14 cellular contexts compared by ENCODE assay signal in the genomic region with DNA sequence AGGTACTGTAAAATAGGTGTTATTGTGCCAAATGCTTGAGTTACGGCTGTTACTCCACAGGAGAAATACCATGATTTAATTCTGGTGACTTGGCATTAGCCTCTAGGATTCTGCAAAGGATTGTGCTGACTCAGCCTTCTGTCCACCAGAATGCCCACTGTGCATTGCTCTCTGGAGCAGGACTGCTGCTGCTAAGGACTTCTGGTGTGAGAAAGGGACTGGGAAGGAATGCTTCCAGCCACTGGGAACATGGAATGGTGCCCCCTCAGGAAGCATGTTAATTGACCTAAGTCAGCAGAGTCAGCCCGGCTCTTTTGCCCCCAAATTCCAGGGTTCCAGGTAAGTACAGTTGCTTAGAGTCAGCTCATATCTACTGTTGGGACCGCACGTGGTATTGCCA. TPM values are rescaled to one million over a fixed set of nuclear protein-coding genes. Genes with fewer than 3 reads are reported as not detected.
DNase-seq lines count a peak whose midpoint lies in the region; ATAC-seq and TF ChIP-seq lines count a peak whose summit lies in the region.
"Had no signal": no experiment of that assay in that cellular context is flagged by ENCODE, and none has a peak within 500 bp of the region (broad histone marks: within the 10 kb centered on the region; RNA-seq: fewer than 3 reads in every experiment).

No MANE protein-coding gene starts in this region.

- no peak for ATAC-seq in GM18502 (IDR thresholded peaks at IDR 0.05; ENCODE audit: poor library complexity, unreplicated experiment)

- H3K4me3 ChIP-seq in choroid plexus epithelial cell (ENCODE audit: low read depth, low read length): no peak overlapping the region
- no peak overlapping the region for H3K4me3 ChIP-seq in mesodermal cell (ENCODE audit: extremely low read depth, insufficient read depth, low read length, poor library complexity, severe bottlenecking)
- H3K4me3 ChIP-seq: MG63 had no signal

- DNase-seq in NCI-H2227 (lab: John Stamatoyannopoulos, UW; ENCODE audit: unreplicated experiment) (peak; percentile 24), NCI-H2227 treated with DMSO at 0.1 percent for 48 hours (lab: John Stamatoyannopoulos, UW) (no peak), choroid plexus epithelial cell (ENCODE audit: low read depth) (peak; percentile 25), kidney tubule cell (ENCODE audit: low spot score) (no peak), NCI-H2029 (lab: John Stamatoyannopoulos, UW) (no peak), NCI-H510A treated with DMSO at 0.1 percent for 48 hours (lab: John Stamatoyannopoulos, UW) (no peak)
- DNase-seq: DMS153, EL, MG63, NCI-H1092 treated with DMSO at 0.1 percent for 48 hours, SHP77 treated with DMSO at 0.1 percent for 48 hours had no signal

- H3K27ac ChIP-seq in mesodermal cell (ENCODE audit: low read depth, low read length, severe bottlenecking): peak overlapping the region; percentile 36
- H3K27ac ChIP-seq: 22Rv1 had no signal

- peaks cover 3% of the 10 kb centered on the region for H3K4me1 ChIP-seq in mesodermal cell (ENCODE audit: control insufficient read depth, insufficient read depth, low read length, poor library complexity, severe bottlenecking)

- H3K9me3 ChIP-seq in mesodermal cell (ENCODE audit: control insufficient read depth, low read length): no peaks in the 10 kb centered on the region
- H3K9me3 ChIP-seq: MG63 had no signal

- TF ChIP-seq CTCF in choroid plexus epithelial cell (conservative IDR thresholded peaks at IDR 0.05; ENCODE audit: low read depth, low read length): no peak

- 69 to 71% methylated on average over 4 of the region's 4 CpGs for WGBS in mesodermal cell (ENCODE audit: insufficient coverage in 2 of 2), 2 experiments

- H3K36me3 ChIP-seq in mesodermal cell (ENCODE audit: control insufficient read depth, insufficient read depth, low read length): no peaks in the 10 kb centered on the region
- H3K36me3 ChIP-seq: MG63 had no signal

RNA-seq across cellular contexts. Expression of a gene that starts 32.8 kb away (rescaled TPM):
- 3.4 TPM for polyA plus RNA-seq in mesodermal cell (2013, experiment 1 of 2)
- 4.7 TPM for polyA plus RNA-seq in mesodermal cell (2013, experiment 2 of 2)

RNA-seq across cellular contexts. Expression of a gene that starts 37.4 kb away (rescaled TPM):
- polyA plus RNA-seq in mesodermal cell (2013, experiment 1 of 2): 10.1 TPM
- 5.0 TPM for polyA plus RNA-seq in mesodermal cell (2013, experiment 2 of 2)

RNA-seq across cellular contexts. Expression of a gene that starts 48.9 kb away (rescaled TPM):
- 76.3 TPM for polyA plus RNA-seq in mesodermal cell (2013, experiment 1 of 2)
- 71.0 TPM for polyA plus RNA-seq in mesodermal cell (2013, experiment 2 of 2)

RNA-seq across cellular contexts. Expression of a gene that starts 49.2 kb away (rescaled TPM):
- 41.8 TPM for polyA plus RNA-seq in mesodermal cell (2013, experiment 1 of 2)
- polyA plus RNA-seq in mesodermal cell (2013, experiment 2 of 2): 43.1 TPM

RNA-seq across cellular contexts. Expression of a gene that starts 59.9 kb away (rescaled TPM):
- polyA plus RNA-seq in mesodermal cell (2013, experiment 1 of 2): 11.4 TPM
- polyA plus RNA-seq in mesodermal cell (2013, experiment 2 of 2): 6.2 TPM

Comparison
In these comparisons a context has a peak if more than half of its experiments do, and no peak if none do; other contexts are left out.
1. DNase-seq: peak in NCI-H2227 (single experiment) and choroid plexus epithelial cell (single experiment); none in NCI-H2227 treated with DMSO at 0.1 percent for 48 hours (single experiment), kidney tubule cell (single experiment), NCI-H2029 (single experiment) and NCI-H510A treated with DMSO at 0.1 percent for 48 hours (single experiment).